ENCODE assay signal across 17 cellular contexts in the genomic region with DNA sequence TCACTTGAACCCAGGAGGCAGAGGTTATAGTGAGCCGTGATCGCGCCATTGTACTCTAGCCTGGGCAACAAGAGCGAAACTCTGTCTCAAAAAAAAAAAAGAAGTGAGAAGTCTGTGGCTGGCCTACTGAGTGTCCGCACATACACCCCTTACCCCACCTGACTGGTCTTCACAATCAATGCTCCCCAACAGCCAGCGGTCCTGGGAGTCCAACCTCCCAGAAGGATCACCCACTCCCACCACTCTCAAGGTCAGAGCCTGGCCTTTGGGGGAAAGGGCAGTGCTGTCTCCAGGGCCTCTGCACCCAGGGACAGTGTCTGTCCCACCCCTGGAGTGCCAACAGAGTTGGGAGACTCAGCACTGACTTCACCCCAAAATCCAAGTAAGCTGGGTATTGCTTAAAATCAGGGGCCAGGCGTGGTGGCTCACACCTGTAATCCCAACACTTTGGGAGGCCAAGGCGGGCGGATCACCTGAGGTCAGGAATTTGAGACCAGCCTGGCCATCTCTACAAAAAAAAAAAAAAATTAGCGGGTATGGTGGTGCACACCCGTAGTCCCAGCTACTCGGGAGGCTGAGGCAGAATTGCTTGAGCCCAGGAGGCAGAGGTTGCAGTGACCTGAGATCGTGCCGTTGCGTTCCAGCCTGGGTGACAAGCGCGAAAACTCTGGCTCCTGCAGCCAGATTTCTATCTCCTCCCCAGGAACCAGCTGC. TPM values are rescaled to one million over a fixed set of nuclear protein-coding genes. Genes with fewer than 3 reads are reported as not detected.
DNase-seq lines count a peak whose midpoint lies in the region; ATAC-seq and TF ChIP-seq lines count a peak whose summit lies in the region.
"Had no signal": no experiment of that assay in that cellular context is flagged by ENCODE, and none has a peak within 500 bp of the region (broad histone marks: within the 10 kb centered on the region; RNA-seq: fewer than 3 reads in every experiment).

No MANE protein-coding gene starts in this region.

- H3K9me3 ChIP-seq in colonic mucosa (no peaks in the 10 kb centered on the region), sigmoid colon (no peaks in the 10 kb centered on the region)
- H3K9me3 ChIP-seq: HAP-1 had no signal

- intact Hi-C loops in activated CD4-positive, alpha-beta T cell treated with anti-CD3 and anti-CD28 coated beads for 36 hours (cut with DNase I, micrococcal nuclease): no loop called here
- intact Hi-C loops in colonic mucosa (cut with DNase I) (no loop called here), sigmoid colon (cut with DNase I) (no loop called here)

- H3K36me3 ChIP-seq in colonic mucosa: peaks cover 7% of the 10 kb centered on the region
- peaks cover 10 to 61% (median 41%) of the 10 kb centered on the region in 4 donors for H3K36me3 ChIP-seq in sigmoid colon

- H3K4me3 Mint-ChIP-seq in activated CD4-positive, alpha-beta T cell treated with anti-CD3 and anti-CD28 coated beads for 36 hours: no peak overlapping the region
- H3K4me3 Mint-ChIP-seq: activated CD4-positive, alpha-beta memory T cell treated with anti-CD3 and anti-CD28 coated beads for 36 hours had no signal

- CTCF ChIA-PET in activated CD4-positive, alpha-beta T cell treated with anti-CD3 and anti-CD28 coated beads for 36 hours (lab: Charles Lee): interaction anchor here (2.4 kb wide), 1 partner anchor 10 kb away, joined by 14 read pairs; a partner anchor contains a TSS

- no peaks in the 10 kb centered on the region for H3K9me3 Mint-ChIP-seq in activated CD4-positive, alpha-beta T cell treated with anti-CD3 and anti-CD28 coated beads for 36 hours (ENCODE audit: low read depth)
- H3K9me3 Mint-ChIP-seq: activated CD4-positive, alpha-beta memory T cell treated with anti-CD3 and anti-CD28 coated beads for 36 hours; CD4-positive, alpha-beta T cell had no signal

- no peak for TF ChIP-seq CTCF in colonic mucosa (IDR thresholded peaks at IDR 0.05)
- no peak for TF ChIP-seq CTCF in sigmoid colon (IDR thresholded peaks at IDR 0.05)

- H3K27me3 ChIP-seq in colonic mucosa (no peaks in the 10 kb centered on the region), sigmoid colon (no peaks in the 10 kb centered on the region)
- H3K27me3 ChIP-seq: dorsolateral prefrontal cortex, SJSA1 had no signal

- H3K27ac ChIP-seq in colonic mucosa: no peak overlapping the region
- H3K27ac ChIP-seq in sigmoid colon: no peak overlapping the region
- H3K27ac ChIP-seq: KMS-11, SJSA1 had no signal

- 95 to 96% methylated on average over 17 of the region's 17 CpGs for WGBS in sigmoid colon, 2 donors

- H3K4me1 ChIP-seq in colonic mucosa (peaks cover 6% of the 10 kb centered on the region), sigmoid colon (peaks cover 0 to 30% (median 22%) of the 10 kb centered on the region in 4 donors)
- H3K4me1 ChIP-seq: HAP-1 had no signal

- peaks cover 35% of the 10 kb centered on the region for H3K36me3 Mint-ChIP-seq in activated CD4-positive, alpha-beta T cell treated with anti-CD3 and anti-CD28 coated beads for 36 hours (ENCODE audit: low read depth)

- ATAC-seq in activated CD4-positive, alpha-beta T cell treated with anti-CD3 and anti-CD28 coated beads for 36 hours: no peak
- ATAC-seq in HG03432 (IDR thresholded peaks at IDR 0.05; ENCODE audit: unreplicated experiment): no peak

- no peaks in the 10 kb centered on the region for H3K27me3 Mint-ChIP-seq in activated CD4-positive, alpha-beta T cell treated with anti-CD3 and anti-CD28 coated beads for 36 hours
- H3K27me3 Mint-ChIP-seq: activated CD4-positive, alpha-beta memory T cell treated with anti-CD3 and anti-CD28 coated beads for 36 hours; CD4-positive, alpha-beta T cell had no signal

- POLR2A ChIA-PET in activated CD4-positive, alpha-beta T cell treated with anti-CD3 and anti-CD28 coated beads for 36 hours (lab: Charles Lee): interaction anchor here (0.6 kb wide), 1 partner anchor 131 kb away, joined by 4 read pairs; no protein-coding TSS in a partner anchor

- H3K4me3 ChIP-seq in colonic mucosa (no peak overlapping the region), sigmoid colon (no peak overlapping the region)
- H3K4me3 ChIP-seq: HAP-1, SJSA1 had no signal

- H3K9ac ChIP-seq in colonic mucosa (ENCODE audit: low read depth in 2 of 2, low read length in 2 of 2): no peak overlapping the region
- H3K9ac ChIP-seq: KMS-11 had no signal

- no peak for TF ChIP-seq POLR2A in sigmoid colon (IDR thresholded peaks at IDR 0.05)

- no peak for TF ChIP-seq EP300 in sigmoid colon (IDR thresholded peaks at IDR 0.05)

- peaks cover 32% of the 10 kb centered on the region for H3K4me1 Mint-ChIP-seq in activated CD4-positive, alpha-beta T cell treated with anti-CD3 and anti-CD28 coated beads for 36 hours

- no peak overlapping the region for H3K27ac Mint-ChIP-seq in activated CD4-positive, alpha-beta T cell treated with anti-CD3 and anti-CD28 coated beads for 36 hours
- H3K27ac Mint-ChIP-seq: activated CD4-positive, alpha-beta memory T cell treated with anti-CD3 and anti-CD28 coated beads for 36 hours; CD4-positive, alpha-beta T cell had no signal

- peak; percentile 1 for DNase-seq in activated CD4-positive, alpha-beta T cell treated with anti-CD3 and anti-CD28 coated beads for 36 hours
- no peak for DNase-seq in activated CD4-positive, alpha-beta T cell treated with anti-CD3 and anti-CD28 coated beads, Interleukin-2, amount 50 U/mL, for 1 hour
- peak; percentile 16 for DNase-seq in colonic mucosa
- peak; percentile 57 for DNase-seq in sigmoid colon
- no peak for DNase-seq in NCI-H510A (lab: John Stamatoyannopoulos, UW)
- DNase-seq: activated CD4-positive, alpha-beta memory T cell treated with anti-CD3 and anti-CD28 coated beads for 36 hours; CD4-positive, alpha-beta T cell; EL; NCI-H1417 treated with DMSO at 0.1 percent for 48 hours; NCI-H226; T1000 had no signal

RNA-seq across cellular contexts. Expression of a gene that starts 2.3 kb away (rescaled TPM):
- 10 to 100 TPM; 39.9 to 41.4 TPM for total RNA-seq in activated CD4-positive, alpha-beta T cell treated with anti-CD3 and anti-CD28 coated beads for 36 hours
- 100 to 1,000 TPM in 1 of 2 donors, 10 to 100 TPM in 1; 34.1 to 154 TPM for total RNA-seq in colonic mucosa
- total RNA-seq in sigmoid colon: 10 to 100 TPM; 22.5 to 39.6 (median 28.7) TPM
- polyA plus RNA-seq in sigmoid colon: 10 to 100 TPM; 10.2 to 72.6 (median 12.0) TPM

RNA-seq across cellular contexts. Expression of a gene that starts 10.7 kb away (rescaled TPM):
- total RNA-seq in activated CD4-positive, alpha-beta T cell treated with anti-CD3 and anti-CD28 coated beads for 36 hours: 100 to 1,000 TPM in 1 of 2 experiments, 10 to 100 TPM in 1; 90.9 to 112 TPM
- total RNA-seq in colonic mucosa (10 to 100 TPM; 57.4 to 58.3 TPM), sigmoid colon (10 to 100 TPM; 21.0 to 35.5 (median 27.5) TPM)
- 100 to 1,000 TPM; 115 to 146 (median 130) TPM for polyA plus RNA-seq in sigmoid colon

RNA-seq across cellular contexts. Expression of a gene that starts 10.8 kb away (rescaled TPM):
- 1,000 to 10,000 TPM; 1,994 to 2,316 TPM for total RNA-seq in activated CD4-positive, alpha-beta T cell treated with anti-CD3 and anti-CD28 coated beads for 36 hours
- total RNA-seq in colonic mucosa: 1,000 to 10,000 TPM; 1,587 to 1,854 TPM
- 100 to 1,000 TPM; 244 to 601 (median 414) TPM for total RNA-seq in sigmoid colon
- 100 to 1,000 TPM; 574 to 938 (median 657) TPM for polyA plus RNA-seq in sigmoid colon

RNA-seq across cellular contexts. Expression of a gene that starts 32.6 kb away (rescaled TPM):
- total RNA-seq in activated CD4-positive, alpha-beta T cell treated with anti-CD3 and anti-CD28 coated beads for 36 hours: 1 to 10 TPM in 1 of 2 experiments, under 1 TPM in 1; 0.98 to 1.1 TPM
- 1 to 10 TPM; 1.7 to 2.7 TPM for total RNA-seq in colonic mucosa
- total RNA-seq in sigmoid colon: 1 to 10 TPM; 6.5 to 8.9 (median 8.4) TPM
- 1 to 10 TPM in 2 of 3 donors, under 1 TPM in 1; 0.92 to 4.9 (median 3.6) TPM for polyA plus RNA-seq in sigmoid colon
- total RNA-seq: SJSA1 had no signal

RNA-seq across cellular contexts. Expression of a gene that starts 53.5 kb away (rescaled TPM):
- 1 to 10 TPM; 7.4 to 7.9 TPM for total RNA-seq in activated CD4-positive, alpha-beta T cell treated with anti-CD3 and anti-CD28 coated beads for 36 hours
- 1 to 10 TPM; 7.7 to 8.1 TPM for total RNA-seq in colonic mucosa
- 10 to 100 TPM in 3 of 4 donors, 1 to 10 TPM in 1; 7.1 to 31.6 (median 24.0) TPM for total RNA-seq in sigmoid colon
- 10 to 100 TPM in 1 of 3 donors, 1 to 10 TPM in 2; 2.3 to 10.3 (median 2.4) TPM for polyA plus RNA-seq in sigmoid colon
- total RNA-seq: A172; CD4-positive, alpha-beta T cell had no signal

Comparison
In these comparisons a context has a peak if more than half of its experiments do, and no peak if none do; other contexts are left out.
1. DNase-seq: peak in activated CD4-positive, alpha-beta T cell treated with anti-CD3 and anti-CD28 coated beads for 36 hours (single experiment), colonic mucosa (single experiment) and sigmoid colon (single experiment); none in activated CD4-positive, alpha-beta T cell treated with anti-CD3 and anti-CD28 coated beads, Interleukin-2, amount 50 U/mL, for 1 hour (single experiment) and NCI-H510A (single experiment).